In genomic region chr5:61048534-61048933, GRCh38 we compare ENCODE assay signal across 15 cellular contexts.
DNase-seq lines count a peak whose midpoint lies in the region; ATAC-seq and TF ChIP-seq lines count a peak whose summit lies in the region.
"Had no signal": no experiment of that assay in that cellular context is flagged by ENCODE, and none has a peak within 500 bp of the region (broad histone marks: within the 10 kb centered on the region; RNA-seq: fewer than 3 reads in every experiment).

No MANE protein-coding gene starts in this region.

- WGBS in SK-N-SH (ENCODE audit: low lambda C conversion rate): 43% methylated on average over 1 of the region's 1 CpG

- peaks cover 9% of the 10 kb centered on the region for H3F3A ChIP-seq in SK-N-SH (replicated peaks; ENCODE audit: insufficient read depth)

- H3K27ac ChIP-seq in SK-N-SH (ENCODE audit: low read depth in 2 of 2, low read length in 1 of 2): peak overlapping the region in 1 of 2 experiments; percentile 57; a peak in 2 of 4 replicates
- H3K27ac ChIP-seq: heart left ventricle, left ventricle myocardium inferior, transverse colon had no signal

- no peaks in the 10 kb centered on the region for H3K9me2 ChIP-seq in SK-N-SH

- no peak for DNase-seq in activated naive CD4-positive, alpha-beta T cell treated with anti-CD3 and anti-CD28 coated beads, Interleukin-2, amount 50 U/mL, for 72 hours (ENCODE audit: low spot score in 2 of 2)
- no peak for DNase-seq in activated naive CD4-positive, alpha-beta T cell treated with Interleukin-2 at 50 U/mL for 16 hours
- DNase-seq in SK-N-SH (no peak), fibroblast of mammary gland (ENCODE audit: low read depth) (peak; percentile 87), stromal cell of bone marrow (ENCODE audit: low read depth) (peak; percentile 61), anterior cingulate cortex (lab: John Stamatoyannopoulos, UW) (no peak), NCI-H510A (lab: John Stamatoyannopoulos, UW) (no peak), 8988T (no peak)
- DNase-seq: activated CD4-positive, alpha-beta memory T cell treated with anti-CD3 and anti-CD28 coated beads, Interleukin-2, amount 10 ng/mL, durations not matched to agents 7 days and 5 days; heart left ventricle; left ventricle myocardium inferior; transverse colon had no signal

- H2AFZ ChIP-seq in SK-N-SH (ENCODE audit: low read depth): peak overlapping the region; percentile 45; the same call in 1 of the 2 replicates

- H3K27ac Mint-ChIP-seq in activated naive CD4-positive, alpha-beta T cell treated with anti-CD3 and anti-CD28 coated beads, Interleukin-2, amount 50 U/mL, for 72 hours: no peak overlapping the region
- H3K27ac Mint-ChIP-seq: activated CD4-positive, alpha-beta memory T cell treated with anti-CD3 and anti-CD28 coated beads, Interleukin-2, amount 10 ng/mL, durations not matched to agents 7 days and 5 days; dendritic cell treated with granulocyte-macrophage colony-stimulating factor and Interleukin-4, amounts not matched to agents 40 ng/mL and 50 ng/mL, for 4 days; T-helper 1 cell treated with Interleukin-12 subunit alpha and Interleukin-12 subunit beta and Interleukin-4 antibody, amounts not matched to agents 30 μg/mL and 1 μg/mL, for 36 hours had no signal

- no peak for TF ChIP-seq RAD21 in SK-N-SH (IDR thresholded peaks at IDR 0.05; ENCODE audit: low read length)

- peaks cover 0 to 22% of the 10 kb centered on the region in 2 experiments; a peak in 2 of 4 replicates for H3K4me1 ChIP-seq in SK-N-SH (ENCODE audit: control insufficient read depth in 1 of 2, insufficient read depth in 2 of 2, low read depth in 1 of 2, low read length in 1 of 2)
- H3K4me1 ChIP-seq: left ventricle myocardium inferior had no signal

- TF ChIP-seq CTCF in SK-N-SH (IDR thresholded peaks at IDR 0.05) (no peak), fibroblast of mammary gland (conservative IDR thresholded peaks at IDR 0.05; ENCODE audit: control insufficient read depth, insufficient read depth, low read depth, low read length) (no peak)

- H3K9ac ChIP-seq in SK-N-SH: no peak overlapping the region

- no peak for TF ChIP-seq EP300 in SK-N-SH (IDR thresholded peaks at IDR 0.05; ENCODE audit: borderline replicate concordance in 1 of 2, low read depth in 1 of 2, low read length in 1 of 2)

- no peaks in the 10 kb centered on the region for H3K9me3 ChIP-seq in SK-N-SH

- no peaks in the 10 kb centered on the region for H3K36me3 ChIP-seq in SK-N-SH (replicated peaks in 1 of 2; ENCODE audit: control insufficient read depth in 1 of 2, insufficient read depth in 2 of 2, low read length in 1 of 2)
- H3K36me3 ChIP-seq: heart left ventricle, left ventricle myocardium inferior, transverse colon had no signal

- no peak overlapping the region for H3K4me2 ChIP-seq in SK-N-SH

- H3K79me2 ChIP-seq in SK-N-SH (ENCODE audit: insufficient read depth): peaks cover 3% of the 10 kb centered on the region

- CTCF ChIA-PET in SK-N-SH (lab: Yijun Ruan, JAX): interaction anchor here (1.1 kb wide), 1 partner anchor 9 kb away, joined by 3 read pairs; no protein-coding TSS in a partner anchor

- no peaks in the 10 kb centered on the region for H3K27me3 ChIP-seq in SK-N-SH (ENCODE audit: insufficient read depth)
- H3K27me3 ChIP-seq: heart left ventricle, transverse colon had no signal

- H3K36me3 Mint-ChIP-seq in activated naive CD4-positive, alpha-beta T cell treated with anti-CD3 and anti-CD28 coated beads, Interleukin-2, amount 50 U/mL, for 72 hours: peaks cover 15 to 18% of the 10 kb centered on the region in 2 donors

- H4K20me1 ChIP-seq in SK-N-SH (ENCODE audit: insufficient read depth): no peaks in the 10 kb centered on the region

- H3K4me3 ChIP-seq in SK-N-SH (ENCODE audit: low read depth in 2 of 2, low read length in 1 of 2): no peak overlapping the region
- H3K4me3 ChIP-seq in fibroblast of mammary gland (ENCODE audit: control insufficient read depth, low read depth, low read length): no peak overlapping the region
- H3K4me3 ChIP-seq: heart left ventricle, K562, left ventricle myocardium inferior, transverse colon had no signal

- POLR2A ChIA-PET in SK-N-SH (lab: Yijun Ruan, JAX): no interaction called here

- no peaks in the 10 kb centered on the region for H3K9me3 Mint-ChIP-seq in activated naive CD4-positive, alpha-beta T cell treated with anti-CD3 and anti-CD28 coated beads, Interleukin-2, amount 50 U/mL, for 72 hours
- H3K9me3 Mint-ChIP-seq: activated CD4-positive, alpha-beta memory T cell treated with anti-CD3 and anti-CD28 coated beads, Interleukin-2, amount 10 ng/mL, durations not matched to agents 7 days and 5 days; dendritic cell treated with granulocyte-macrophage colony-stimulating factor and Interleukin-4, amounts not matched to agents 40 ng/mL and 50 ng/mL, for 4 days; T-helper 1 cell treated with Interleukin-12 subunit alpha and Interleukin-12 subunit beta and Interleukin-4 antibody, amounts not matched to agents 30 μg/mL and 1 μg/mL, for 36 hours had no signal

- ATAC-seq in activated naive CD4-positive, alpha-beta T cell treated with anti-CD3 and anti-CD28 coated beads, Interleukin-2, amount 50 U/mL, for 72 hours: peak; percentile 51 to 70
- ATAC-seq: heart left ventricle, K562 had no signal

TF ChIP-seq in SK-N-SH, 30 proteins besides CTCF, POLR2A, EP300 and RAD21 (continues in another document):
- TF ChIP-seq MEF2A (IDR thresholded peaks at IDR 0.05; ENCODE audit: borderline replicate concordance, low read depth) (no peak), MAX (IDR thresholded peaks at IDR 0.05; ENCODE audit: low read depth) (0 out of 2 replicates have a peak, but pooled peaks have one; percentile 23), ZBTB33 (IDR thresholded peaks at IDR 0.05; ENCODE audit: borderline replicate concordance, low read depth) (no peak), TCF12 (IDR thresholded peaks at IDR 0.05) (peak; percentile 62), SIN3A (IDR thresholded peaks at IDR 0.05; ENCODE audit: borderline replicate concordance, low read depth, low read length) (no peak), YY1 (IDR thresholded peaks at IDR 0.05; ENCODE audit: low read depth) (no peak), CHD2 (IDR thresholded peaks at IDR 0.05; ENCODE audit: low read length, partially characterized antibody) (no peak), RFX5 (IDR thresholded peaks at IDR 0.05; ENCODE audit: low read length) (no peak), NRF1 (IDR thresholded peaks at IDR 0.05; ENCODE audit: low read depth, low read length) (no peak), JUND (IDR thresholded peaks at IDR 0.05) (peak; percentile 75), TAF1 (IDR thresholded peaks at IDR 0.05; ENCODE audit: borderline replicate concordance, low read depth, low read length) (no peak), FOSL2 (IDR thresholded peaks at IDR 0.05; ENCODE audit: borderline replicate concordance, low read depth) (peak; percentile 90), USF1 (IDR thresholded peaks at IDR 0.05; ENCODE audit: borderline replicate concordance, low read depth) (no peak), RXRA (IDR thresholded peaks at IDR 0.05; ENCODE audit: borderline replicate concordance, low read depth) (no peak), TEAD4 (IDR thresholded peaks at IDR 0.05; ENCODE audit: borderline replicate concordance, insufficient read depth) (0 out of 2 replicates have a peak, but pooled peaks have one; percentile 28), IRF3 (IDR thresholded peaks at IDR 0.05; ENCODE audit: low read depth, low read length) (no peak), PBX3 (IDR thresholded peaks at IDR 0.05) (peak; percentile 72), MXI1 (IDR thresholded peaks at IDR 0.05; ENCODE audit: low read depth, low read length) (no peak)

Comparison
In these comparisons a context has a peak if more than half of its experiments do, and no peak if none do; other contexts are left out.
1. DNase-seq: peak in fibroblast of mammary gland (single experiment) and stromal cell of bone marrow (single experiment); none in activated naive CD4-positive, alpha-beta T cell treated with anti-CD3 and anti-CD28 coated beads, Interleukin-2, amount 50 U/mL, for 72 hours (0 of 2), activated naive CD4-positive, alpha-beta T cell treated with Interleukin-2 at 50 U/mL for 16 hours (single experiment), SK-N-SH (single experiment), anterior cingulate cortex (0 of 58), NCI-H510A (single experiment) and 8988T (single experiment).